26 cellular contexts compared by ENCODE assay signal in the genomic region with DNA sequence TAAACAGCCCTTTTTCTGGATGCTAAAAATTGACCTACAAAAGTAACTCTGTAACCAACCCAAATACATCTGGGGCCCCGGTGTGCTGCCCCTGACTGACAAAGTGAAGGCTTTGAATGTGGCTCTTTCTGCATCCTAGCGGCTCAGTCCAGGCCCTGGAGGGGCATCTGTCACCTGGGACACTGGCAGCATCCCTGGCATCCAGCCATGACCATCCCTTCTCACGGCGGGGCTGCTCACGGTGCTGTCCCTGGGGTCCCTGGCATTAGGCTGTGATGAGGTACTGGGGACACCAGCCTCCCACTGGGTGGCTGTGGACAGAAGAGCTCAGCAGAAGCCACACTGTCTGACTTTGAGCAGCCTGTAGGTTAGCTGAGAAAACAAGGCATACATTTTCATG.
"Had no signal": no experiment of that assay in that cellular context is flagged by ENCODE, and none has a peak within 500 bp of the region (broad histone marks: within the 10 kb centered on the region; RNA-seq: fewer than 3 reads in every experiment).

No MANE protein-coding gene starts in this region.

- H3K27ac ChIP-seq: colonic mucosa, esophagus squamous epithelium, heart right ventricle, neural progenitor cell, ovary, psoas muscle, spleen, thoracic aorta, vagina had no signal

- ATAC-seq: effector memory CD8-positive, alpha-beta T cell; heart right ventricle; left colon; natural killer cell treated with Interleukin-12 subunit alpha and Interleukin-12 subunit beta and Interleukin-15 and Interleukin-18, amount 100 ng/mL, for 72 hours; psoas muscle; right cardiac atrium; stimulated activated naive B cell treated with anti-CD40 and anti-IgM and Interleukin-4, amounts not matched to agents 10 μg/mL and 1 μg/mL and 100 μg/mL, for 72 hours had no signal

- H3K36me3 ChIP-seq: colonic mucosa, neural progenitor cell, ovary, sigmoid colon, thoracic aorta, transverse colon, vagina had no signal

- H3K27me3 ChIP-seq: colonic mucosa, esophagus squamous epithelium, heart right ventricle, neural progenitor cell, ovary, sigmoid colon, spleen, transverse colon, vagina had no signal

- H2AFZ ChIP-seq: neural progenitor cell had no signal

- H3K4me1 ChIP-seq: colonic mucosa, neural progenitor cell had no signal

- H3K9ac ChIP-seq: neural progenitor cell had no signal

- FAIRE-seq: endometrium, islet of Langerhans had no signal

- DNase-seq: colonic mucosa; effector memory CD8-positive, alpha-beta T cell; erythroblast; esophagus squamous epithelium; foreskin melanocyte; glutamatergic neuron; heart right ventricle; hippocampal formation; kidney glomerular epithelial cell; left colon; naive B cell; ovary; sigmoid colon; spleen; stimulated activated CD4-positive, alpha-beta T cell treated with anti-CD3 and anti-CD28 coated beads, Interleukin-4, amount 100 ng/mL, for 4 hours; stimulated activated naive B cell treated with anti-CD40 and anti-IgM and Interleukin-4, amounts not matched to agents 10 μg/mL and 1 μg/mL and 100 μg/mL, for 72 hours; transverse colon had no signal

- H3K4me2 ChIP-seq: neural progenitor cell had no signal

- H3K9me3 ChIP-seq: colonic mucosa, esophagus squamous epithelium, heart right ventricle, ovary, psoas muscle, sigmoid colon, spleen, thoracic aorta, transverse colon, vagina had no signal

- H3K4me3 ChIP-seq: colonic mucosa, esophagus squamous epithelium, heart right ventricle, lung, neural progenitor cell, ovary, psoas muscle, sigmoid colon, spleen, thoracic aorta, transverse colon, vagina had no signal
